ENCODE assay signal across 17 cellular contexts in the genomic region with DNA sequence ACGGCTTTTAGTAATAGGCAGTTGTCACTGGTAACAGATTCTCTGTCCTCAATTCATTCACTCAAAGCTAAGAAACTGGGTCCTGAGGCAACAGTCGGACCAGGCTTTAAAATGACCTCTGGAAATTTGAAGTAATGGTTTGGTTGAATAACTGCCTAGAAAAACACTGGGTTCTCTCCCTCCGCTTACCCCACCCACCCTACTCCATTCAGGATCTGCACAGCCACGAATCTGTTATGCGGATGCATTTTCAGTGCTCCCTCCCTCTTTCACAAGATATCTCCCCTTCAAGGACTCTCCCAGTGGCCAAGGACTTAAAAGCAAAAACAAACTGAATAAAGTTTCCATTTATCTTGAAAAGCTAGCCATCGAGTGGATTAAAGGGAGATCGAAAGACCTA.
"Had no signal": no experiment of that assay in that cellular context is flagged by ENCODE, and none has a peak within 500 bp of the region (broad histone marks: within the 10 kb centered on the region; RNA-seq: fewer than 3 reads in every experiment).

No MANE protein-coding gene starts in this region.

- H3K27ac ChIP-seq: coronary artery, dorsolateral prefrontal cortex, neutrophil, sigmoid colon, skin epidermis, upper lobe of right lung, vagina had no signal

- H3K9me3 Mint-ChIP-seq: natural killer cell had no signal

- H3K36me3 Mint-ChIP-seq: natural killer cell had no signal

- H3K4me3 Mint-ChIP-seq: natural killer cell had no signal

- H3K9me3 ChIP-seq: neutrophil, sigmoid colon, upper lobe of right lung, vagina had no signal

- ATAC-seq: left lobe of liver, natural killer cell, upper lobe of right lung had no signal

- DNase-seq: dorsolateral prefrontal cortex; effector CD8-positive, alpha-beta T cell; foreskin melanocyte; head of caudate nucleus; hippocampal formation; kidney glomerular epithelial cell; mammary epithelial cell; natural killer cell; sigmoid colon; stimulated activated CD4-positive, alpha-beta T cell treated with anti-CD3 and anti-CD28 coated beads, Interleukin-12 subunit alpha, Interleukin-12 subunit beta, amount 100 ng/mL, for 4 hours; stimulated activated naive CD4-positive, alpha-beta T cell treated with Interleukin-2 at 50 U/mL for 16 hours; upper lobe of right lung had no signal

- H3K27ac Mint-ChIP-seq: natural killer cell had no signal

- H3K27me3 ChIP-seq: neutrophil, sigmoid colon, upper lobe of right lung, vagina had no signal

- H3K4me3 ChIP-seq: coronary artery, dorsolateral prefrontal cortex, sigmoid colon, skin epidermis, upper lobe of right lung, vagina had no signal

- H3K36me3 ChIP-seq: neutrophil, sigmoid colon, upper lobe of right lung, vagina had no signal

- H3K4me1 Mint-ChIP-seq: natural killer cell had no signal

- H3K4me1 ChIP-seq: sigmoid colon had no signal
